Comparison of ENCODE assay signal across 8 cellular contexts in the genomic region with DNA sequence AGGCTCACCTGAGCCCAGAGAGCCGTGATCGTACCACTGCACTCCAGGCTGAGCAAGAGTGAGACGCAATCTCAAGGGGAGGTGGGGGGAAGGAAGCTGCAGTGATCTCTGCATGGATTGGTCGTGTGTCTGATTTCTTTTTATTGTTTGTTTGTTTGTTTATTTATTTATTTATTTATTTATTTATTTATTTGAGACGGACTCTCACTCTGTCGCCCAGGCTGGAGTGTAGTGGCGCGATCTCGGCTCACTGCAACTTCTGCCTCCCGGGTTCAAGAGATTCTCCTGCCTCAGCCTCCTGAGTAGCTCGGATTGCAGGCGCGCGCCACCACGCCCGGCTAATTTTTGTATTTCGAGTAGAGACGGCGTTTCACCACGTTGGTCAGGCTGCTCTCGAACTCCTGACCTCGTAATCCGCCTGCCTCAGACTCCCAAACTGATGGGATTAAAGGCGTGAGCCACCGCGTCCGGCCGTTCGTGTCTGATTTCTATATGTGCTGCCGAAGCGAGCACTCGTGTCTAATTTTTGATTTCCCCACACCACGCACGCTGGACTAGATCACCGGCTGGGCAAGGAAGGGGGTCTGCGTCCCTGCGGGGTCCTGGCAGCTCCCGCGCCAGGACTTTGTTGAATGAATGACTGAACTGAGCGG. TPM values are rescaled to one million over a fixed set of nuclear protein-coding genes. Genes with fewer than 3 reads are reported as not detected.
DNase-seq lines count a peak whose midpoint lies in the region; ATAC-seq and TF ChIP-seq lines count a peak whose summit lies in the region.

No MANE protein-coding gene starts in this region.

- TF ChIP-seq CTCF in LNCaP clone FGC (IDR thresholded peaks at IDR 0.05; ENCODE audit: control insufficient read depth, extremely low read depth, insufficient read depth), result no peak
- TF ChIP-seq CTCF in dorsolateral prefrontal cortex (IDR thresholded peaks at IDR 0.05 in 54 of 56, conservative IDR thresholded peaks at IDR 0.05 in 2 of 56; ENCODE audit: low read depth in 1 of 56, partially characterized antibody in 56 of 56), result peak in 1 of 56 donors; percentile 2
- no peak for TF ChIP-seq CTCF in nephron progenitor cell (IDR thresholded peaks at IDR 0.05)
- no peak for TF ChIP-seq CTCF in GM10266 (IDR thresholded peaks at IDR 0.05; ENCODE audit: control insufficient read depth, insufficient read depth, low read depth, missing control alignments)

- H3K4me2 ChIP-seq in BLaER1 treated with 17β-estradiol and CSF1 and Interleukin-3, amounts not matched to agents 10 nM and 100 nM, result peak overlapping the region; percentile 95 to 100 (median 99)

- H3K9me3 ChIP-seq in BLaER1 treated with 17β-estradiol and CSF1 and Interleukin-3, amounts not matched to agents 10 nM and 100 nM (replicated peaks in 1 of 11), result no peaks in the 10 kb centered on the region

- H3K36me3 Mint-ChIP-seq in nephron progenitor cell (ENCODE audit: low read depth), result peaks cover 4% of the 10 kb centered on the region

- peaks cover 0 to 40% (median 35%) of the 10 kb centered on the region in 11 experiments; a peak in 19 of 22 replicates for H4K20me1 ChIP-seq in BLaER1 treated with 17β-estradiol and CSF1 and Interleukin-3, amounts not matched to agents 10 nM and 100 nM

- H3K36me3 ChIP-seq in BLaER1 treated with 17β-estradiol and CSF1 and Interleukin-3, amounts not matched to agents 10 nM and 100 nM, result no peaks in the 10 kb centered on the region

- peak overlapping the region; percentile 51 for H3K27ac Mint-ChIP-seq in nephron progenitor cell

- H3K9me3 Mint-ChIP-seq in nephron progenitor cell, result no peaks in the 10 kb centered on the region

- H3K4me3 ChIP-seq in BLaER1 treated with 17β-estradiol and CSF1 and Interleukin-3, amounts not matched to agents 10 nM and 100 nM, result peak overlapping the region; percentile 58 to 82 (median 72)
- H3K4me3 ChIP-seq in LNCaP clone FGC (ENCODE audit: low read depth, low read length) (peak overlapping the region; percentile 66), dorsolateral prefrontal cortex (peak overlapping the region; percentile 34 to 96 (median 66))

- peaks cover 39 to 57% (median 54%) of the 10 kb centered on the region in 10 experiments for H3K4me1 ChIP-seq in BLaER1 treated with 17β-estradiol and CSF1 and Interleukin-3, amounts not matched to agents 10 nM and 100 nM

- H3K9ac ChIP-seq in BLaER1 treated with 17β-estradiol and CSF1 and Interleukin-3, amounts not matched to agents 10 nM and 100 nM, result peak overlapping the region in 10 of 11 experiments; percentile 33 to 95 (median 78); a peak in 17 of 22 replicates

- DNase-seq in LNCaP clone FGC (ENCODE audit: low read depth) (no peak), dorsolateral prefrontal cortex (no peak), nephron progenitor cell (no peak), SK-N-DZ (ENCODE audit: low spot score) (no peak), superior temporal gyrus (ENCODE audit: extremely low spot score) (no peak), GM10266 (ENCODE audit: extremely low spot score) (no peak)

- peaks cover 4 to 49% (median 39%) of the 10 kb centered on the region in 11 experiments; a peak in 17 of 22 replicates for H3K27me3 ChIP-seq in BLaER1 treated with 17β-estradiol and CSF1 and Interleukin-3, amounts not matched to agents 10 nM and 100 nM
- H3K27me3 ChIP-seq in dorsolateral prefrontal cortex, result peaks cover 0 to 20% (median 10%) of the 10 kb centered on the region in 45 donors

- no peak for ATAC-seq in esophagus mucosa

- H3K4me3 Mint-ChIP-seq in nephron progenitor cell, result peak overlapping the region; percentile 80

- peak overlapping the region in 1 of 11 experiments; percentile 14; a peak in 3 of 22 replicates for H3K27ac ChIP-seq in BLaER1 treated with 17β-estradiol and CSF1 and Interleukin-3, amounts not matched to agents 10 nM and 100 nM
- peak overlapping the region in 1 of 59 donors; percentile 93 for H3K27ac ChIP-seq in dorsolateral prefrontal cortex

- peaks cover 53% of the 10 kb centered on the region for H3K4me1 Mint-ChIP-seq in nephron progenitor cell

- H3K27me3 Mint-ChIP-seq in nephron progenitor cell (ENCODE audit: low read depth, poor library complexity), result peaks cover 12% of the 10 kb centered on the region

- intact Hi-C loops in dorsolateral prefrontal cortex (cut with DNase I), result no loop called here

RNA-seq across cellular contexts. Expression of gene TNFRSF12A, which starts 0.4 kb away (rescaled TPM):
- total RNA-seq in dorsolateral prefrontal cortex (10 to 100 TPM in 3 of 120 experiments, 1 to 10 TPM in 105, under 1 TPM in 9, not detected in 3; 0.58 to 15.6 (median 3.2) TPM), esophagus mucosa (11.7 TPM)
- polyA plus RNA-seq in SK-N-DZ (2014; cell fraction: cytosol; rRNA removed), result 0.36 and 0.38 TPM in 2 replicates
- 1.5 and 5.6 TPM in 2 replicates for polyA plus RNA-seq in SK-N-DZ (2014; cell fraction: nucleus; rRNA removed)

RNA-seq across cellular contexts. Expression of gene CLDN6, which starts 1.7 kb away (rescaled TPM):
- total RNA-seq in dorsolateral prefrontal cortex (1 to 10 TPM in 3 of 120 experiments, under 1 TPM in 24, not detected in 93; 0.28 to 1.5 (median 0.47) TPM), esophagus mucosa (not detected)
- polyA plus RNA-seq in SK-N-DZ (2014; cell fraction: cytosol; rRNA removed), result not detected in 2 replicates
- polyA plus RNA-seq in SK-N-DZ (2014; cell fraction: nucleus; rRNA removed), result 0.17 TPM in 1 of 2 replicates, not detected in the other

RNA-seq across cellular contexts. Expression of gene HCFC1R1, which starts 4.0 kb away (rescaled TPM):
- total RNA-seq in dorsolateral prefrontal cortex, result 100 to 1,000 TPM in 12 of 120 experiments, 10 to 100 TPM in 108; 50.9 to 124 (median 83.2) TPM
- polyA plus RNA-seq in SK-N-DZ (2014; cell fraction: cytosol; rRNA removed), result 30.6 and 31.8 TPM in 2 replicates
- polyA plus RNA-seq in SK-N-DZ (2014; cell fraction: nucleus; rRNA removed), result 38.4 and 41.5 TPM in 2 replicates
- 26.6 TPM for total RNA-seq in esophagus mucosa

RNA-seq across cellular contexts. Expression of gene THOC6, which starts 4.1 kb away (rescaled TPM):
- total RNA-seq in dorsolateral prefrontal cortex (10 to 100 TPM in 31 of 120 experiments, 1 to 10 TPM in 89; 4.3 to 13.3 (median 8.8) TPM), esophagus mucosa (21.3 TPM)
- polyA plus RNA-seq in SK-N-DZ (2014; cell fraction: cytosol; rRNA removed), result 41.7 and 45.1 TPM in 2 replicates
- 78.3 and 95.2 TPM in 2 replicates for polyA plus RNA-seq in SK-N-DZ (2014; cell fraction: nucleus; rRNA removed)

RNA-seq across cellular contexts. Expression of gene CLDN9, which starts 7.0 kb away (rescaled TPM):
- total RNA-seq in dorsolateral prefrontal cortex (10 to 100 TPM in 1 of 120 experiments, 1 to 10 TPM in 118, under 1 TPM in 1; 0.98 to 11.7 (median 3.4) TPM), esophagus mucosa (not detected)
- polyA plus RNA-seq in SK-N-DZ (2014; cell fraction: cytosol; rRNA removed), result not detected in 2 replicates
- 0.17 TPM in 1 of 2 replicates, not detected in the other for polyA plus RNA-seq in SK-N-DZ (2014; cell fraction: nucleus; rRNA removed)
